1 cellular context compared by ENCODE assay signal in the genomic region with DNA sequence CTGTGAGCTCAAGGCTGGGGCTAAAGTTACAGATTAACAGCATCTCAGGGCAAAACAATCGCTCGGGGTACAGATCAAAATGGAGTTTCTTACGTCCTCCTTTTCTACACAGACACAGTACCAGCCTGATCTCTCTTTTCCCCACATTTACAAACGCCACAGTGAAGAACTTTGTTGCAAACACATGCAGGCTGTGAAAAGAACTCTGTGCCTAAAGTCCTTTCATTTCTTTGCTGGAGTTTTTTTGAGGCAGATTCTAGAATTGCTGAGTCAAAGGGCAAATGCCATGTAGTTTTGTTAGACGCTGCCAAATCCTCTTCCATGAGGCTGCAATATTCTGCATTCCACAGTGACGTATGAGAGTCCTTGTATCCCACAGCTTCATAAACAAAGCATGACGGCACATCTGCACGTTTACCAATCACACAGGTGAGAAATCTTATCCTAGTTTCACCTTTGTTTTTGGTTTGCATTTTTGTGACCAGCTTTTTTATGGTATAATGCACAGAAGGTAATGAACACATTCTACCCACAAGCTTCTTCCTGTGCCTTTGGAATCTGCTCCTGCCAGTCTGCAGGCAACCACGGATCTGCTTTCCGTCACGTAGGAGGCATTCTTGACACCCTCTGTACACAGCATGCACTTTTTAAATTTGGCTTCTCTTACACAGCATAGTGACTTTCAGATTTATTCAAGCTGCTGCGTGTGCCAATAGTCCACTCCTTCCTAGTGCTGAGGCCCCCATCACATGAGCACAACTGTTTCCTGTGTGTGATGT.
TF ChIP-seq lines count a peak whose summit lies in the region.

No MANE protein-coding gene starts in this region.

TF ChIP-seq in HepG2, 621 proteins besides CTCF, POLR2A, EP300 and RAD21 (continued from another document and continues in another):
- TF ChIP-seq, protein P1, sequence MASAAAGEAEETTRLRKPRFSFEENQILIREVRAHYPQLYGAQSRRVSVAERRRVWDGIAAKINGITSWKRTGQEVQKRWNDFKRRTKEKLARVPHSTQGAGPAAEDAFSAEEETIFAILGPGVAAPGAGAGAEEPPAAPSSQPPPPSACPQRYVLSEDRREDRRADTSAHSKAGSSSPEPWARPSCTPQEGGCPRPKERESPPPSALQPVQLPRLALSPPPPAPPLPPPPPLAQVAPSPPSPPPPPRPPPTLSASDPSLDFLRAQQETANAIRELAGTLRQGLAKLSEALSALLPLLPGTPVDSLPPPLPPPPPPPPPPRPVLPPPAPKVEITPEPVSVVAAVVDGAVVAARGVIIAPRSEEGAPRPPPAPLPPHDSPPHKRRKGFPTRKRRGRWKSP (CRISPR knock-in tag; IDR thresholded peaks at IDR 0.05): peak; percentile 48; the same call in 1 of the 2 replicates
- TF ChIP-seq KAT8 (CRISPR knock-in tag; IDR thresholded peaks at IDR 0.05) (peak; percentile 22; the same call in 1 of the 2 replicates), CC2D1A (CRISPR knock-in tag; IDR thresholded peaks at IDR 0.05) (no peak), HNF4A (CRISPR knock-in tag; IDR thresholded peaks at IDR 0.05) (peak; percentile 27), MZF1 (CRISPR knock-in tag; IDR thresholded peaks at IDR 0.05; ENCODE audit: borderline replicate concordance) (no peak), TGIF2 (CRISPR knock-in tag; IDR thresholded peaks at IDR 0.05) (peak; percentile 69; the same call in 1 of the 2 replicates), KLF12 (CRISPR knock-in tag; IDR thresholded peaks at IDR 0.05; ENCODE audit: borderline replicate concordance) (no peak), NCOR1 (IDR thresholded peaks at IDR 0.05; ENCODE audit: borderline replicate concordance, low read length) (peak; percentile 56; the same call in 1 of the 2 replicates), MTF2 (CRISPR knock-in tag; IDR thresholded peaks at IDR 0.05; ENCODE audit: borderline replicate concordance) (no peak), TBX3 (IDR thresholded peaks at IDR 0.05; ENCODE audit: borderline replicate concordance) (peak; percentile 49), ZNF460 (CRISPR knock-in tag; IDR thresholded peaks at IDR 0.05; ENCODE audit: borderline replicate concordance) (no peak), KDM1A (CRISPR knock-in tag; IDR thresholded peaks at IDR 0.05) (no peak), ZNF660 (CRISPR knock-in tag; IDR thresholded peaks at IDR 0.05; ENCODE audit: borderline replicate concordance, low read depth) (no peak), GTF2F1 (IDR thresholded peaks at IDR 0.05; ENCODE audit: low read length) (no peak), ZNF431 (CRISPR knock-in tag; IDR thresholded peaks at IDR 0.05; ENCODE audit: borderline replicate concordance, low read depth) (no peak), HDAC1 (CRISPR knock-in tag; IDR thresholded peaks at IDR 0.05) (0 out of 2 replicates have a peak, but pooled peaks have one; percentile 19), XRCC5 (optimal IDR thresholded peaks at IDR 0.05; ENCODE audit: low read length) (peak; percentile 9), ZSCAN29 (CRISPR knock-in tag; conservative IDR thresholded peaks at IDR 0.05) (0 out of 2 replicates have a peak, but pooled peaks have one; percentile 22), ZBTB38 (CRISPR knock-in tag; IDR thresholded peaks at IDR 0.05) (no peak), ISL2 (CRISPR knock-in tag; IDR thresholded peaks at IDR 0.05) (peak; percentile 29; the same call in 1 of the 2 replicates), ELF3 (CRISPR knock-in tag; IDR thresholded peaks at IDR 0.05) (peak; percentile 48; the same call in 1 of the 2 replicates)
- TF ChIP-seq, protein P2, sequence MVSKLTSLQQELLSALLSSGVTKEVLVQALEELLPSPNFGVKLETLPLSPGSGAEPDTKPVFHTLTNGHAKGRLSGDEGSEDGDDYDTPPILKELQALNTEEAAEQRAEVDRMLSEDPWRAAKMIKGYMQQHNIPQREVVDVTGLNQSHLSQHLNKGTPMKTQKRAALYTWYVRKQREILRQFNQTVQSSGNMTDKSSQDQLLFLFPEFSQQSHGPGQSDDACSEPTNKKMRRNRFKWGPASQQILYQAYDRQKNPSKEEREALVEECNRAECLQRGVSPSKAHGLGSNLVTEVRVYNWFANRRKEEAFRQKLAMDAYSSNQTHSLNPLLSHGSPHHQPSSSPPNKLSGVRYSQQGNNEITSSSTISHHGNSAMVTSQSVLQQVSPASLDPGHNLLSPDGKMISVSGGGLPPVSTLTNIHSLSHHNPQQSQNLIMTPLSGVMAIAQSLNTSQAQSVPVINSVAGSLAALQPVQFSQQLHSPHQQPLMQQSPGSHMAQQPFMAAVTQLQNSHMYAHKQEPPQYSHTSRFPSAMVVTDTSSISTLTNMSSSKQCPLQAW (CRISPR knock-in tag; IDR thresholded peaks at IDR 0.05): peak; percentile 22; the same call in 1 of the 2 replicates
- TF ChIP-seq, protein P3, sequence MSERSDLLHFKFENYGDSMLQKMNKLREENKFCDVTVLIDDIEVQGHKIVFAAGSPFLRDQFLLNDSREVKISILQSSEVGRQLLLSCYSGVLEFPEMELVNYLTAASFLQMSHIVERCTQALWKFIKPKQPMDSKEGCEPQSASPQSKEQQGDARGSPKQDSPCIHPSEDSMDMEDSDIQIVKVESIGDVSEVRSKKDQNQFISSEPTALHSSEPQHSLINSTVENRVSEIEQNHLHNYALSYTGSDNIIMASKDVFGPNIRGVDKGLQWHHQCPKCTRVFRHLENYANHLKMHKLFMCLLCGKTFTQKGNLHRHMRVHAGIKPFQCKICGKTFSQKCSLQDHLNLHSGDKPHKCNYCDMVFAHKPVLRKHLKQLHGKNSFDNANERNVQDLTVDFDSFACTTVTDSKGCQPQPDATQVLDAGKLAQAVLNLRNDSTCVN (CRISPR knock-in tag; IDR thresholded peaks at IDR 0.05; ENCODE audit: borderline replicate concordance): no peak
- TF ChIP-seq, protein P4, sequence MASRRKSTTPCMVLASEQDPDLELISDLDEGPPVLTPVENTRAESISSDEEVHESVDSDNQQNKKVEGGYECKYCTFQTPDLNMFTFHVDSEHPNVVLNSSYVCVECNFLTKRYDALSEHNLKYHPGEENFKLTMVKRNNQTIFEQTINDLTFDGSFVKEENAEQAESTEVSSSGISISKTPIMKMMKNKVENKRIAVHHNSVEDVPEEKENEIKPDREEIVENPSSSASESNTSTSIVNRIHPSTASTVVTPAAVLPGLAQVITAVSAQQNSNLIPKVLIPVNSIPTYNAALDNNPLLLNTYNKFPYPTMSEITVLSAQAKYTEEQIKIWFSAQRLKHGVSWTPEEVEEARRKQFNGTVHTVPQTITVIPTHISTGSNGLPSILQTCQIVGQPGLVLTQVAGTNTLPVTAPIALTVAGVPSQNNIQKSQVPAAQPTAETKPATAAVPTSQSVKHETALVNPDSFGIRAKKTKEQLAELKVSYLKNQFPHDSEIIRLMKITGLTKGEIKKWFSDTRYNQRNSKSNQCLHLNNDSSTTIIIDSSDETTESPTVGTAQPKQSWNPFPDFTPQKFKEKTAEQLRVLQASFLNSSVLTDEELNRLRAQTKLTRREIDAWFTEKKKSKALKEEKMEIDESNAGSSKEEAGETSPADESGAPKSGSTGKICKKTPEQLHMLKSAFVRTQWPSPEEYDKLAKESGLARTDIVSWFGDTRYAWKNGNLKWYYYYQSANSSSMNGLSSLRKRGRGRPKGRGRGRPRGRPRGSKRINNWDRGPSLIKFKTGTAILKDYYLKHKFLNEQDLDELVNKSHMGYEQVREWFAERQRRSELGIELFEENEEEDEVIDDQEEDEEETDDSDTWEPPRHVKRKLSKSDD (CRISPR knock-in tag; IDR thresholded peaks at IDR 0.05; ENCODE audit: low read depth): peak; percentile 72; the same call in 1 of the 2 replicates
- TF ChIP-seq, protein P5, sequence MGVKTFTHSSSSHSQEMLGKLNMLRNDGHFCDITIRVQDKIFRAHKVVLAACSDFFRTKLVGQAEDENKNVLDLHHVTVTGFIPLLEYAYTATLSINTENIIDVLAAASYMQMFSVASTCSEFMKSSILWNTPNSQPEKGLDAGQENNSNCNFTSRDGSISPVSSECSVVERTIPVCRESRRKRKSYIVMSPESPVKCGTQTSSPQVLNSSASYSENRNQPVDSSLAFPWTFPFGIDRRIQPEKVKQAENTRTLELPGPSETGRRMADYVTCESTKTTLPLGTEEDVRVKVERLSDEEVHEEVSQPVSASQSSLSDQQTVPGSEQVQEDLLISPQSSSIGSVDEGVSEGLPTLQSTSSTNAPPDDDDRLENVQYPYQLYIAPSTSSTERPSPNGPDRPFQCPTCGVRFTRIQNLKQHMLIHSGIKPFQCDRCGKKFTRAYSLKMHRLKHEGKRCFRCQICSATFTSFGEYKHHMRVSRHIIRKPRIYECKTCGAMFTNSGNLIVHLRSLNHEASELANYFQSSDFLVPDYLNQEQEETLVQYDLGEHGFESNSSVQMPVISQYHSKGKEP (CRISPR knock-in tag; IDR thresholded peaks at IDR 0.05): no peak
- TF ChIP-seq, protein P6, sequence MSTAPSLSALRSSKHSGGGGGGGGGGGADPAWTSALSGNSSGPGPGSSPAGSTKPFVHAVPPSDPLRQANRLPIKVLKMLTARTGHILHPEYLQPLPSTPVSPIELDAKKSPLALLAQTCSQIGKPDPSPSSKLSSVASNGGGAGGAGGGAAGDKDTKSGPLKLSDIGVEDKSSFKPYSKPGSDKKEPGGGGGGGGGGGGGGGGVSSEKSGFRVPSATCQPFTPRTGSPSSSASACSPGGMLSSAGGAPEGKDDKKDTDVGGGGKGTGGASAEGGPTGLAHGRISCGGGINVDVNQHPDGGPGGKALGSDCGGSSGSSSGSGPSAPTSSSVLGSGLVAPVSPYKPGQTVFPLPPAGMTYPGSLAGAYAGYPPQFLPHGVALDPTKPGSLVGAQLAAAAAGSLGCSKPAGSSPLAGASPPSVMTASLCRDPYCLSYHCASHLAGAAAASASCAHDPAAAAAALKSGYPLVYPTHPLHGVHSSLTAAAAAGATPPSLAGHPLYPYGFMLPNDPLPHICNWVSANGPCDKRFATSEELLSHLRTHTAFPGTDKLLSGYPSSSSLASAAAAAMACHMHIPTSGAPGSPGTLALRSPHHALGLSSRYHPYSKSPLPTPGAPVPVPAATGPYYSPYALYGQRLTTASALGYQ (CRISPR knock-in tag; IDR thresholded peaks at IDR 0.05): peak; percentile 5; the same call in 1 of the 2 replicates
- TF ChIP-seq, protein P7, sequence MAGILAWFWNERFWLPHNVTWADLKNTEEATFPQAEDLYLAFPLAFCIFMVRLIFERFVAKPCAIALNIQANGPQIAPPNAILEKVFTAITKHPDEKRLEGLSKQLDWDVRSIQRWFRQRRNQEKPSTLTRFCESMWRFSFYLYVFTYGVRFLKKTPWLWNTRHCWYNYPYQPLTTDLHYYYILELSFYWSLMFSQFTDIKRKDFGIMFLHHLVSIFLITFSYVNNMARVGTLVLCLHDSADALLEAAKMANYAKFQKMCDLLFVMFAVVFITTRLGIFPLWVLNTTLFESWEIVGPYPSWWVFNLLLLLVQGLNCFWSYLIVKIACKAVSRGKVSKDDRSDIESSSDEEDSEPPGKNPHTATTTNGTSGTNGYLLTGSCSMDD (CRISPR knock-in tag; IDR thresholded peaks at IDR 0.05): no peak
- TF ChIP-seq, protein P8, sequence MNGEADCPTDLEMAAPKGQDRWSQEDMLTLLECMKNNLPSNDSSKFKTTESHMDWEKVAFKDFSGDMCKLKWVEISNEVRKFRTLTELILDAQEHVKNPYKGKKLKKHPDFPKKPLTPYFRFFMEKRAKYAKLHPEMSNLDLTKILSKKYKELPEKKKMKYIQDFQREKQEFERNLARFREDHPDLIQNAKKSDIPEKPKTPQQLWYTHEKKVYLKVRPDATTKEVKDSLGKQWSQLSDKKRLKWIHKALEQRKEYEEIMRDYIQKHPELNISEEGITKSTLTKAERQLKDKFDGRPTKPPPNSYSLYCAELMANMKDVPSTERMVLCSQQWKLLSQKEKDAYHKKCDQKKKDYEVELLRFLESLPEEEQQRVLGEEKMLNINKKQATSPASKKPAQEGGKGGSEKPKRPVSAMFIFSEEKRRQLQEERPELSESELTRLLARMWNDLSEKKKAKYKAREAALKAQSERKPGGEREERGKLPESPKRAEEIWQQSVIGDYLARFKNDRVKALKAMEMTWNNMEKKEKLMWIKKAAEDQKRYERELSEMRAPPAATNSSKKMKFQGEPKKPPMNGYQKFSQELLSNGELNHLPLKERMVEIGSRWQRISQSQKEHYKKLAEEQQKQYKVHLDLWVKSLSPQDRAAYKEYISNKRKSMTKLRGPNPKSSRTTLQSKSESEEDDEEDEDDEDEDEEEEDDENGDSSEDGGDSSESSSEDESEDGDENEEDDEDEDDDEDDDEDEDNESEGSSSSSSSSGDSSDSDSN (CRISPR knock-in tag; IDR thresholded peaks at IDR 0.05): no peak; the same call in 1 of the 2 replicates
- TF ChIP-seq, protein P9, sequence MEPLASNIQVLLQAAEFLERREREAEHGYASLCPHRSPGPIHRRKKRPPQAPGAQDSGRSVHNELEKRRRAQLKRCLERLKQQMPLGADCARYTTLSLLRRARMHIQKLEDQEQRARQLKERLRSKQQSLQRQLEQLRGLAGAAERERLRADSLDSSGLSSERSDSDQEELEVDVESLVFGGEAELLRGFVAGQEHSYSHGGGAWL (CRISPR knock-in tag; IDR thresholded peaks at IDR 0.05): no peak
- TF ChIP-seq, protein P10, sequence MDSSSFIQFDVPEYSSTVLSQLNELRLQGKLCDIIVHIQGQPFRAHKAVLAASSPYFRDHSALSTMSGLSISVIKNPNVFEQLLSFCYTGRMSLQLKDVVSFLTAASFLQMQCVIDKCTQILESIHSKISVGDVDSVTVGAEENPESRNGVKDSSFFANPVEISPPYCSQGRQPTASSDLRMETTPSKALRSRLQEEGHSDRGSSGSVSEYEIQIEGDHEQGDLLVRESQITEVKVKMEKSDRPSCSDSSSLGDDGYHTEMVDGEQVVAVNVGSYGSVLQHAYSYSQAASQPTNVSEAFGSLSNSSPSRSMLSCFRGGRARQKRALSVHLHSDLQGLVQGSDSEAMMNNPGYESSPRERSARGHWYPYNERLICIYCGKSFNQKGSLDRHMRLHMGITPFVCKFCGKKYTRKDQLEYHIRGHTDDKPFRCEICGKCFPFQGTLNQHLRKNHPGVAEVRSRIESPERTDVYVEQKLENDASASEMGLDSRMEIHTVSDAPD (CRISPR knock-in tag; IDR thresholded peaks at IDR 0.05): no peak
- TF ChIP-seq, protein P11, sequence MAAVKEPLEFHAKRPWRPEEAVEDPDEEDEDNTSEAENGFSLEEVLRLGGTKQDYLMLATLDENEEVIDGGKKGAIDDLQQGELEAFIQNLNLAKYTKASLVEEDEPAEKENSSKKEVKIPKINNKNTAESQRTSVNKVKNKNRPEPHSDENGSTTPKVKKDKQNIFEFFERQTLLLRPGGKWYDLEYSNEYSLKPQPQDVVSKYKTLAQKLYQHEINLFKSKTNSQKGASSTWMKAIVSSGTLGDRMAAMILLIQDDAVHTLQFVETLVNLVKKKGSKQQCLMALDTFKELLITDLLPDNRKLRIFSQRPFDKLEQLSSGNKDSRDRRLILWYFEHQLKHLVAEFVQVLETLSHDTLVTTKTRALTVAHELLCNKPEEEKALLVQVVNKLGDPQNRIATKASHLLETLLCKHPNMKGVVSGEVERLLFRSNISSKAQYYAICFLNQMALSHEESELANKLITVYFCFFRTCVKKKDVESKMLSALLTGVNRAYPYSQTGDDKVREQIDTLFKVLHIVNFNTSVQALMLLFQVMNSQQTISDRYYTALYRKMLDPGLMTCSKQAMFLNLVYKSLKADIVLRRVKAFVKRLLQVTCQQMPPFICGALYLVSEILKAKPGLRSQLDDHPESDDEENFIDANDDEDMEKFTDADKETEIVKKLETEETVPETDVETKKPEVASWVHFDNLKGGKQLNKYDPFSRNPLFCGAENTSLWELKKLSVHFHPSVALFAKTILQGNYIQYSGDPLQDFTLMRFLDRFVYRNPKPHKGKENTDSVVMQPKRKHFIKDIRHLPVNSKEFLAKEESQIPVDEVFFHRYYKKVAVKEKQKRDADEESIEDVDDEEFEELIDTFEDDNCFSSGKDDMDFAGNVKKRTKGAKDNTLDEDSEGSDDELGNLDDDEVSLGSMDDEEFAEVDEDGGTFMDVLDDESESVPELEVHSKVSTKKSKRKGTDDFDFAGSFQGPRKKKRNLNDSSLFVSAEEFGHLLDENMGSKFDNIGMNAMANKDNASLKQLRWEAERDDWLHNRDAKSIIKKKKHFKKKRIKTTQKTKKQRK (IDR thresholded peaks at IDR 0.05; ENCODE audit: low read length): no peak
